In the genomic region with DNA sequence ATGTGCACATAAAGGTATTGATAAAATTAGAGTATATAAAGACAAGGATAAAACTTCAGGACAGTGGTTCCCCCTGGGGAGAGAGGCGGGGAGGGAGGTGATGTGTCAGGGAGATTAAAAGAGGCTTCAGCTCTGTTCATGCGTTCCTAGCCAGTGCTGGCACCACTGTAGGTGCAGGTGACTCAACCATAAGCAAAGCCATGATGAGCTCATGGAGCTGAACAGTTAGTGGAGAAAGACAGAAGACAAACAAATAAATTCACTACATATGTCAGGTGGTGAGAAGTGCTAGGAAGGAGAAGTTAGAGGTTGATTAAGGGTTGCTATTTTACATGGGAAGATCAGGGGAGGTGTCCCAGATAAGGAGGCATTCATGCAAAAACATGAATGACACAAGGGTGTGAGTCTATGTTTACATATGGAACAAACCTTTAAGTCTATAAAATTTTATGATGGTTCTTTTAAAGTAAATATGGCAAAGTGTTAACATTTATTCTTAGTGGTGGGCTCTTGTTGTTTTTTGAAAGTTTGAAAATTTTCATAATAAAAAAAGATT, we compare ENCODE assay signal across 15 cellular contexts.
DNase-seq lines count a peak whose midpoint lies in the region; ATAC-seq, FAIRE-seq and TF ChIP-seq lines count a peak whose summit lies in the region.
"Had no signal": no experiment of that assay in that cellular context is flagged by ENCODE, and none has a peak within 500 bp of the region (broad histone marks: within the 10 kb centered on the region; RNA-seq: fewer than 3 reads in every experiment).

No MANE protein-coding gene starts in this region.

- 4% methylated on average over 2 of the region's 2 CpGs for WGBS in HepG2 (ENCODE audit: low lambda C conversion rate)

- POLR2A ChIA-PET in HepG2 (lab: Yijun Ruan, JAX) = no interaction called here

- H3K4me3 ChIP-seq in HepG2 (replicated peaks in 1 of 3; ENCODE audit: insufficient read depth in 1 of 3, low read depth in 2 of 3, low read length in 3 of 3) = no peak overlapping the region
- H3K4me3 ChIP-seq: testis had no signal

- BruUV-seq in HepG2 (replicated peaks; lab: Mats Ljungman, UMichigan) = no TSS peak

- no peak overlapping the region for H3K9ac ChIP-seq in HepG2 (ENCODE audit: insufficient read depth, low read depth, low read length)

- TF ChIP-seq POLR2A in HepG2 (IDR thresholded peaks at IDR 0.05; ENCODE audit: insufficient read depth in 1 of 2, low read depth in 2 of 2, low read length in 2 of 2) = no peak

- CTCF ChIA-PET in HepG2 (lab: Yijun Ruan, JAX; ENCODE audit: low intra/inter-chr PET ratio, low total read pairs) = no interaction called here

- FAIRE-seq in HepG2 (lab: Jason Lieb, UNC) = no peak
- FAIRE-seq: endometrium had no signal

- H3K4me1 Mint-ChIP-seq in IgD-negative memory B cell = peaks cover 45 to 53% (median 52%) of the 10 kb centered on the region in 3 donors
- peaks cover 51% of the 10 kb centered on the region for H3K4me1 Mint-ChIP-seq in activated naive CD8-positive, alpha-beta T cell treated with anti-CD3 and anti-CD28 coated beads, Interleukin-2, amount 50 U/mL, for 24 hours

- H3K4me3 Mint-ChIP-seq in IgD-negative memory B cell = peak overlapping the region in 1 of 4 donors; percentile 29
- no peak overlapping the region for H3K4me3 Mint-ChIP-seq in activated naive CD8-positive, alpha-beta T cell treated with anti-CD3 and anti-CD28 coated beads, Interleukin-2, amount 50 U/mL, for 24 hours
- H3K4me3 Mint-ChIP-seq: mesothelial cell of epicardium had no signal

- in situ Hi-C loops in HepG2 (cut with HindIII; ENCODE audit: extremely low pct_ligation_motif_present, low pct_unique_long_range_greater_than_20kb) (no loop called here), GM13976 (cut with MboI; ENCODE audit: low sequenced_read_pairs, unreplicated experiment) (no loop called here)

- no peak overlapping the region for H2AFZ ChIP-seq in HepG2 (ENCODE audit: low read length)

- H3K9me3 ChIP-seq in HepG2 (ENCODE audit: low read length) = no peaks in the 10 kb centered on the region
- H3K9me3 ChIP-seq: testis had no signal

- ATAC-seq in activated naive CD8-positive, alpha-beta T cell treated with anti-CD3 and anti-CD28 coated beads, Interleukin-2, amount 50 U/mL, for 24 hours = peak; percentile 43
- ATAC-seq in HepG2 = peak; percentile 42; the same call in 1 of the 3 replicates
- no peak for ATAC-seq in GM21367 (IDR thresholded peaks at IDR 0.05; ENCODE audit: unreplicated experiment)

- H3K36me3 Mint-ChIP-seq in IgD-negative memory B cell = peaks cover 3% of the 10 kb centered on the region
- H3K36me3 Mint-ChIP-seq in activated naive CD8-positive, alpha-beta T cell treated with anti-CD3 and anti-CD28 coated beads, Interleukin-2, amount 50 U/mL, for 24 hours (ENCODE audit: low read depth) = peaks cover 28% of the 10 kb centered on the region
- H3K36me3 Mint-ChIP-seq: mesothelial cell of epicardium had no signal

- no peak overlapping the region for H3K27ac ChIP-seq in HepG2 (ENCODE audit: extremely low read length, insufficient read depth, low read length)
- H3K27ac ChIP-seq: testis had no signal

- TF ChIP-seq CTCF in HepG2 (CRISPR knock-in tag; IDR thresholded peaks at IDR 0.05) (no peak), GM13976 (IDR thresholded peaks at IDR 0.05; ENCODE audit: borderline replicate concordance, control extremely low read depth, extremely low read depth, insufficient read depth, missing control alignments) (no peak)

- no peaks in the 10 kb centered on the region for H3K4me1 ChIP-seq in HepG2 (ENCODE audit: insufficient read depth, low read length)
- H3K4me1 ChIP-seq: testis had no signal

- no peaks in the 10 kb centered on the region for H3K79me2 ChIP-seq in HepG2 (ENCODE audit: insufficient read depth, low read length)

- no peaks in the 10 kb centered on the region for H3K27me3 Mint-ChIP-seq in IgD-negative memory B cell
- H3K27me3 Mint-ChIP-seq in activated naive CD8-positive, alpha-beta T cell treated with anti-CD3 and anti-CD28 coated beads, Interleukin-2, amount 50 U/mL, for 24 hours = no peaks in the 10 kb centered on the region

- no peak for TF ChIP-seq RAD21 in HepG2 (CRISPR knock-in tag; IDR thresholded peaks at IDR 0.05)

- peak overlapping the region; percentile 6 to 82 (median 33) for H3K27ac Mint-ChIP-seq in IgD-negative memory B cell
- peak overlapping the region; percentile 55 for H3K27ac Mint-ChIP-seq in activated naive CD8-positive, alpha-beta T cell treated with anti-CD3 and anti-CD28 coated beads, Interleukin-2, amount 50 U/mL, for 24 hours
- H3K27ac Mint-ChIP-seq: mesothelial cell of epicardium had no signal

- peaks cover 0 to 1% of the 10 kb centered on the region in 2 experiments; a peak in 1 of 5 replicates for H3K27me3 ChIP-seq in HepG2 (ENCODE audit: control insufficient read depth in 1 of 2, insufficient read depth in 2 of 2, low read length in 2 of 2)
- H3K27me3 ChIP-seq: testis had no signal

- H4K20me1 ChIP-seq in HepG2 (ENCODE audit: insufficient read depth, low read length) = no peaks in the 10 kb centered on the region

- TF ChIP-seq EP300 in HepG2 (IDR thresholded peaks at IDR 0.05; ENCODE audit: low read depth in 2 of 2, low read length in 2 of 2) (no peak), HepG2 (CRISPR knock-in tag; IDR thresholded peaks at IDR 0.05; ENCODE audit: borderline replicate concordance) (no peak)

- no peaks in the 10 kb centered on the region for H3K9me3 Mint-ChIP-seq in IgD-negative memory B cell
- H3K9me3 Mint-ChIP-seq in activated naive CD8-positive, alpha-beta T cell treated with anti-CD3 and anti-CD28 coated beads, Interleukin-2, amount 50 U/mL, for 24 hours = no peaks in the 10 kb centered on the region

- intact Hi-C loops in HepG2 (cut with micrococcal nuclease; ENCODE audit: unreplicated experiment) = no loop called here

- H3K36me3 ChIP-seq in HepG2 (replicated peaks in 1 of 2; ENCODE audit: control insufficient read depth in 1 of 2, insufficient read depth in 2 of 2, low read length in 2 of 2) = no peaks in the 10 kb centered on the region

- DNase-seq in NCI-H345 (lab: John Stamatoyannopoulos, UW) (peak; percentile 13), NCI-H345 treated with DMSO at 0.1 percent for 48 hours (lab: John Stamatoyannopoulos, UW; ENCODE audit: unreplicated experiment) (no peak), HepG2 (ENCODE audit: low spot score) (no peak), GM13976 (ENCODE audit: low spot score) (no peak)
- DNase-seq in activated naive CD8-positive, alpha-beta T cell treated with anti-CD3 and anti-CD28 coated beads, Interleukin-2, amount 50 U/mL, for 24 hours = no peak
- DNase-seq in activated CD4-positive, CD25-positive, alpha-beta regulatory T cell (lab: John Stamatoyannopoulos, UW) = no peak
- DNase-seq: amniotic stem cell, DMS79 treated with DMSO at 0.1 percent for 48 hours, MM.1S, NCI-H446 treated with DMSO at 0.1 percent for 48 hours, testis had no signal

- H3K4me2 ChIP-seq in HepG2 (ENCODE audit: low read depth, low read length) = no peak overlapping the region

TF ChIP-seq in HepG2, 621 proteins besides CTCF, POLR2A, EP300 and RAD21:
- TF ChIP-seq ZNF446 (CRISPR knock-in tag; IDR thresholded peaks at IDR 0.05) = no peak
- no peak for TF ChIP-seq ZSCAN31 (CRISPR knock-in tag; IDR thresholded peaks at IDR 0.05; ENCODE audit: low read depth)
- TF ChIP-seq CCDC6 (CRISPR knock-in tag; IDR thresholded peaks at IDR 0.05) = no peak
- TF ChIP-seq RFX3 (CRISPR knock-in tag; IDR thresholded peaks at IDR 0.05) = no peak
- no peak for TF ChIP-seq ZNF563 (CRISPR knock-in tag; IDR thresholded peaks at IDR 0.05)
- TF ChIP-seq FOXO4 (CRISPR knock-in tag; conservative IDR thresholded peaks at IDR 0.05) = no peak
- no peak for TF ChIP-seq ZNF282 (IDR thresholded peaks at IDR 0.05; ENCODE audit: partially characterized antibody)
